ENCODE assay signal across 7 cellular contexts in genomic region chr2:219161097-219161496, GRCh38. TPM values are rescaled to one million over a fixed set of nuclear protein-coding genes. Genes with fewer than 3 reads are reported as not detected.
A peak's percentile ranks its signal among the peaks of the same experiment; 100 is the strongest.
DNase-seq lines count a peak whose midpoint lies in the region; ATAC-seq and TF ChIP-seq lines count a peak whose summit lies in the region.

No MANE protein-coding gene starts in this region.

- H3K4me3 Mint-ChIP-seq in activated T-helper 1 cell treated with anti-CD3 and anti-CD28 coated beads, Interleukin-12 subunit alpha, Interleukin-12 subunit beta, Interleukin-2, Interleukin-4 antibody, amounts not matched to agents 30 ng/mL and 10 ng/mL and 1 ng/mL, durations not matched to agents 14 hours and 24 hours and 36 hours, result peak overlapping the region; percentile 90

- no peaks in the 10 kb centered on the region for H3K27me3 Mint-ChIP-seq in activated T-helper 1 cell treated with anti-CD3 and anti-CD28 coated beads, Interleukin-12 subunit alpha, Interleukin-12 subunit beta, Interleukin-2, Interleukin-4 antibody, amounts not matched to agents 30 ng/mL and 10 ng/mL and 1 ng/mL, durations not matched to agents 14 hours and 24 hours and 36 hours (ENCODE audit: insufficient read depth)

- H3K9ac ChIP-seq in HUES48 (ENCODE audit: low read depth, low read length) (no peak overlapping the region), iPS-18a (ENCODE audit: low read length) (no peak overlapping the region)

- H3K27me3 ChIP-seq in HUES48 (ENCODE audit: control insufficient read depth, insufficient read depth, low read length) (no peaks in the 10 kb centered on the region), iPS-18a (ENCODE audit: control insufficient read depth, insufficient read depth, low read length) (no peaks in the 10 kb centered on the region), stomach (no peaks in the 10 kb centered on the region)

- H3K4me1 ChIP-seq in HUES48 (ENCODE audit: control insufficient read depth, insufficient read depth, low read length), result peaks cover 10% of the 10 kb centered on the region
- peaks cover 9% of the 10 kb centered on the region for H3K4me1 ChIP-seq in iPS-18a (ENCODE audit: control insufficient read depth, low read depth, low read length)
- H3K4me1 ChIP-seq in stomach, result peaks cover 4 to 19% (median 16%) of the 10 kb centered on the region in 4 donors

- intact Hi-C loops in activated T-helper 1 cell treated with anti-CD3 and anti-CD28 coated beads, Interleukin-12 subunit alpha, Interleukin-12 subunit beta, Interleukin-2, Interleukin-4 antibody, amounts not matched to agents 30 ng/mL and 10 ng/mL and 1 ng/mL, durations not matched to agents 14 hours and 24 hours and 36 hours (cut with micrococcal nuclease), result loop anchor here (2.0 kb wide), 2 partner anchors 84 to 382 kb away; partner anchors contain the start of genes CHPF, GLB1L and STK16
- intact Hi-C loops in stomach (cut with DNase I; ENCODE audit: low total_unique reads), result loop anchor here (5.0 kb wide), 1 partner anchor 141 kb away; no protein-coding TSS in a partner anchor

- no peak for TF ChIP-seq POLR2A in stomach (IDR thresholded peaks at IDR 0.05)

- no peak for TF ChIP-seq EP300 in stomach (IDR thresholded peaks at IDR 0.05)

- no peak for TF ChIP-seq CTCF in stomach (IDR thresholded peaks at IDR 0.05)

- H3K9me3 Mint-ChIP-seq in activated T-helper 1 cell treated with anti-CD3 and anti-CD28 coated beads, Interleukin-12 subunit alpha, Interleukin-12 subunit beta, Interleukin-2, Interleukin-4 antibody, amounts not matched to agents 30 ng/mL and 10 ng/mL and 1 ng/mL, durations not matched to agents 14 hours and 24 hours and 36 hours, result no peaks in the 10 kb centered on the region

- 59 to 65% (median 60%) methylated on average over 4 of the region's 4 CpGs for WGBS in stomach, 5 donors

- H3K4me3 ChIP-seq in HUES48 (ENCODE audit: low read depth, low read length) (peak overlapping the region; percentile 94), iPS-18a (ENCODE audit: low read length) (peak overlapping the region; percentile 67), stomach (peak overlapping the region; percentile 53 to 81 (median 68))

- ATAC-seq in HG03135 (IDR thresholded peaks at IDR 0.05; ENCODE audit: unreplicated experiment), result no peak
- ATAC-seq in GM19035 (IDR thresholded peaks at IDR 0.05; ENCODE audit: unreplicated experiment), result no peak

- no peaks in the 10 kb centered on the region for H3K9me3 ChIP-seq in HUES48 (ENCODE audit: control insufficient read depth, insufficient read depth, low read length)
- H3K9me3 ChIP-seq in iPS-18a (ENCODE audit: control insufficient read depth, low read depth, low read length), result no peaks in the 10 kb centered on the region
- H3K9me3 ChIP-seq in stomach, result no peaks in the 10 kb centered on the region

- peak overlapping the region; percentile 56 for H3K27ac Mint-ChIP-seq in activated T-helper 1 cell treated with anti-CD3 and anti-CD28 coated beads, Interleukin-12 subunit alpha, Interleukin-12 subunit beta, Interleukin-2, Interleukin-4 antibody, amounts not matched to agents 30 ng/mL and 10 ng/mL and 1 ng/mL, durations not matched to agents 14 hours and 24 hours and 36 hours

- DNase-seq in activated T-helper 1 cell treated with anti-CD3 and anti-CD28 coated beads, Interleukin-12 subunit alpha, Interleukin-12 subunit beta, Interleukin-2, Interleukin-4 antibody, amounts not matched to agents 30 ng/mL and 10 ng/mL and 1 ng/mL, durations not matched to agents 14 hours and 24 hours and 36 hours (ENCODE audit: low spot score), result no peak
- no peak for DNase-seq in stomach
- DNase-seq in AG08395 (ENCODE audit: low spot score), result no peak

- peaks cover 20% of the 10 kb centered on the region for H3K4me1 Mint-ChIP-seq in activated T-helper 1 cell treated with anti-CD3 and anti-CD28 coated beads, Interleukin-12 subunit alpha, Interleukin-12 subunit beta, Interleukin-2, Interleukin-4 antibody, amounts not matched to agents 30 ng/mL and 10 ng/mL and 1 ng/mL, durations not matched to agents 14 hours and 24 hours and 36 hours (ENCODE audit: low read depth)

- H3K27ac ChIP-seq in HUES48 (ENCODE audit: low read depth, low read length) (no peak overlapping the region), iPS-18a (ENCODE audit: low read length) (no peak overlapping the region), stomach (peak overlapping the region; percentile 90 to 99 (median 96))

- H3K36me3 Mint-ChIP-seq in activated T-helper 1 cell treated with anti-CD3 and anti-CD28 coated beads, Interleukin-12 subunit alpha, Interleukin-12 subunit beta, Interleukin-2, Interleukin-4 antibody, amounts not matched to agents 30 ng/mL and 10 ng/mL and 1 ng/mL, durations not matched to agents 14 hours and 24 hours and 36 hours (ENCODE audit: low read depth), result peaks cover 15% of the 10 kb centered on the region

- H3K36me3 ChIP-seq in HUES48 (ENCODE audit: control insufficient read depth, insufficient read depth, low read length), result peaks cover 13% of the 10 kb centered on the region
- H3K36me3 ChIP-seq in iPS-18a (ENCODE audit: control insufficient read depth, low read depth, low read length), result peaks cover 5% of the 10 kb centered on the region
- H3K36me3 ChIP-seq in stomach, result peaks cover 12 to 18% (median 16%) of the 10 kb centered on the region in 4 donors

RNA-seq across cellular contexts. Expression of gene NHEJ1, which starts 0.5 kb away (rescaled TPM):
- total RNA-seq in activated T-helper 1 cell treated with anti-CD3 and anti-CD28 coated beads, Interleukin-12 subunit alpha, Interleukin-12 subunit beta, Interleukin-2, Interleukin-4 antibody, amounts not matched to agents 30 ng/mL and 10 ng/mL and 1 ng/mL, durations not matched to agents 14 hours and 24 hours and 36 hours, result 18.1 and 20.7 TPM in 2 replicates
- 10 to 100 TPM in 3 of 5 donors, 1 to 10 TPM in 2; 4.5 to 25.5 (median 13.2) TPM for total RNA-seq in stomach
- 10 to 100 TPM; 10.3 to 19.1 (median 10.4) TPM for polyA plus RNA-seq in stomach

RNA-seq across cellular contexts. Expression of gene SLC23A3, which starts 8.7 kb away (rescaled TPM):
- total RNA-seq in activated T-helper 1 cell treated with anti-CD3 and anti-CD28 coated beads, Interleukin-12 subunit alpha, Interleukin-12 subunit beta, Interleukin-2, Interleukin-4 antibody, amounts not matched to agents 30 ng/mL and 10 ng/mL and 1 ng/mL, durations not matched to agents 14 hours and 24 hours and 36 hours, result 1.8 and 1.9 TPM in 2 replicates
- total RNA-seq in stomach, result 1 to 10 TPM in 2 of 5 donors, under 1 TPM in 3; 0.45 to 4.1 (median 0.92) TPM
- polyA plus RNA-seq in stomach, result 1 to 10 TPM in 1 of 3 donors, under 1 TPM in 1, not detected in 1; 0.50 to 2.3 TPM

RNA-seq across cellular contexts. Expression of gene CNPPD1, which starts 15.6 kb away (rescaled TPM):
- total RNA-seq in activated T-helper 1 cell treated with anti-CD3 and anti-CD28 coated beads, Interleukin-12 subunit alpha, Interleukin-12 subunit beta, Interleukin-2, Interleukin-4 antibody, amounts not matched to agents 30 ng/mL and 10 ng/mL and 1 ng/mL, durations not matched to agents 14 hours and 24 hours and 36 hours, result 69.8 and 72.2 TPM in 2 replicates
- total RNA-seq in stomach, result 10 to 100 TPM; 12.8 to 48.2 (median 36.2) TPM
- polyA plus RNA-seq in stomach, result 10 to 100 TPM; 26.5 to 45.5 (median 34.2) TPM

RNA-seq across cellular contexts. Expression of gene RETREG2, which starts 17.0 kb away (rescaled TPM):
- 58.4 and 61.5 TPM in 2 replicates for total RNA-seq in activated T-helper 1 cell treated with anti-CD3 and anti-CD28 coated beads, Interleukin-12 subunit alpha, Interleukin-12 subunit beta, Interleukin-2, Interleukin-4 antibody, amounts not matched to agents 30 ng/mL and 10 ng/mL and 1 ng/mL, durations not matched to agents 14 hours and 24 hours and 36 hours
- total RNA-seq in stomach, result 10 to 100 TPM; 31.9 to 97.3 (median 43.9) TPM
- polyA plus RNA-seq in stomach, result 10 to 100 TPM; 23.9 to 52.5 (median 25.1) TPM

RNA-seq across cellular contexts. Expression of gene ZFAND2B, which starts 45.5 kb away (rescaled TPM):
- total RNA-seq in activated T-helper 1 cell treated with anti-CD3 and anti-CD28 coated beads, Interleukin-12 subunit alpha, Interleukin-12 subunit beta, Interleukin-2, Interleukin-4 antibody, amounts not matched to agents 30 ng/mL and 10 ng/mL and 1 ng/mL, durations not matched to agents 14 hours and 24 hours and 36 hours, result 35.0 and 41.3 TPM in 2 replicates
- 10 to 100 TPM; 21.3 to 79.7 (median 33.8) TPM for total RNA-seq in stomach
- polyA plus RNA-seq in stomach, result 10 to 100 TPM; 45.0 to 81.3 (median 46.6) TPM

Comparison
In these comparisons a context has a peak if more than half of its experiments do, and no peak if none do; other contexts are left out.
1. H3K27ac ChIP-seq: peak in stomach (5 of 5); none in HUES48 (single experiment) and iPS-18a (single experiment).
2. Peak in every context shown above with its lines, with median percentiles within 50 percentile points of each other: H3K4me3 ChIP-seq.